ENCODE assay signal across 8 cellular contexts in genomic region chr10:16891375-16892313, GRCh38.
A peak's percentile ranks its signal among the peaks of the same experiment; 100 is the strongest.
DNase-seq lines count a peak whose midpoint lies in the region; ATAC-seq and TF ChIP-seq lines count a peak whose summit lies in the region.

No MANE protein-coding gene starts in this region.

- peak overlapping the region; percentile 41 for H2AFZ ChIP-seq in H9 (ENCODE audit: low read length)

- no peak overlapping the region for H3K18ac ChIP-seq in H9 (ENCODE audit: insufficient read length, low read depth, low read length)

- H3K4me3 ChIP-seq in AG04449 (ENCODE audit: low read depth, low read length): no peak overlapping the region

- ATAC-seq in HG03139 (IDR thresholded peaks at IDR 0.05; ENCODE audit: unreplicated experiment): no peak

- no peak overlapping the region for H4K5ac ChIP-seq in H9 (ENCODE audit: insufficient read length, low read depth, low read length)

- no peak overlapping the region for H2BK120ac ChIP-seq in H9 (ENCODE audit: low read depth, low read length, poor library complexity, severe bottlenecking)

- peak overlapping the region; percentile 64 for H3K9ac ChIP-seq in H9 (ENCODE audit: extremely low read depth, insufficient read length, low read length)

- no peak overlapping the region for H3K4ac ChIP-seq in H9 (ENCODE audit: low read depth, low read length)

- H3K27ac ChIP-seq in H9 (ENCODE audit: insufficient read length, low read depth, low read length): peak overlapping the region; percentile 88

- peak overlapping the region; percentile 4 to 41; a peak in 3 of 5 replicates for H3K4me3 Mint-ChIP-seq in H9

- no peak overlapping the region for H2BK20ac ChIP-seq in H9 (ENCODE audit: low read depth, low read length, poor library complexity, severe bottlenecking)

- H3K36me3 Mint-ChIP-seq in H9 (ENCODE audit: insufficient read depth in 1 of 3, low read depth in 3 of 3): no peaks in the 10 kb centered on the region

- no peak overlapping the region for H3K14ac ChIP-seq in H9 (ENCODE audit: insufficient read depth, low read length)

- H3K56ac ChIP-seq in H9 (ENCODE audit: insufficient read length, low read depth, low read length): no peak overlapping the region

- peak overlapping the region; percentile 1 to 94 (median 66); a peak in 6 of 7 replicates for H3K27ac Mint-ChIP-seq in H9

- H3K79me1 ChIP-seq in H9 (ENCODE audit: insufficient read depth, low read depth, low read length, poor library complexity, severe bottlenecking): no peaks in the 10 kb centered on the region

- H3K23ac ChIP-seq in H9 (ENCODE audit: insufficient read length, low read depth, low read length): no peak overlapping the region

- POLR2A ChIA-PET in AG04449 (lab: Yijun Ruan, JAX): interaction anchor here (0.5 to 1.4 kb wide), 2 partner anchors 43 to 338 kb away, joined by 3 to 4 read pairs; no protein-coding TSS in a partner anchor

- H3K4me1 ChIP-seq in H9 (ENCODE audit: insufficient read depth, low read length): no peaks in the 10 kb centered on the region

- no peaks in the 10 kb centered on the region for H3K9me3 ChIP-seq in H9 (ENCODE audit: control insufficient read depth, low read depth, low read length)

- H3K79me2 ChIP-seq in H9 (ENCODE audit: insufficient read depth, low read length): no peaks in the 10 kb centered on the region

- no peaks in the 10 kb centered on the region for H4K20me1 ChIP-seq in H9 (ENCODE audit: control insufficient read depth, insufficient read depth, insufficient read length)

- H2BK12ac ChIP-seq in H9 (ENCODE audit: insufficient read length, low read depth, low read length): no peak overlapping the region

- H2AK5ac ChIP-seq in H9 (ENCODE audit: insufficient read length, low read length): no peak overlapping the region

- no peaks in the 10 kb centered on the region for H3K27me3 ChIP-seq in H9 (ENCODE audit: insufficient read depth, low read length)

- TF ChIP-seq CTCF in AG04449 (IDR thresholded peaks at IDR 0.05; ENCODE audit: insufficient read depth, low read length, missing control alignments): peak; percentile 24
- TF ChIP-seq CTCF in H9 (conservative IDR thresholded peaks at IDR 0.05): peak; percentile 81

- no peak overlapping the region for H4K91ac ChIP-seq in H9 (ENCODE audit: insufficient read length, low read depth, low read length)

- no peak overlapping the region for H3T11ph ChIP-seq in H9 (ENCODE audit: low read length)

- H4K8ac ChIP-seq in H9 (replicated peaks; ENCODE audit: insufficient read length, low read depth, low read length): no peak overlapping the region

- H3K9me3 Mint-ChIP-seq in H9: peaks cover 0 to 2% of the 10 kb centered on the region in 2 experiments; a peak in 1 of 5 replicates

- H3K27me3 Mint-ChIP-seq in H9 (ENCODE audit: low read depth): no peaks in the 10 kb centered on the region; the same call in 1 of the 2 replicates

- no peak overlapping the region for H2BK5ac ChIP-seq in H9 (ENCODE audit: insufficient read length, low read length)

- no CpG with 5 or more reads among the region's 12 CpGs for WGBS in H9 (ENCODE audit: extremely low coverage, insufficient read length, low lambda C conversion rate)

- DNase-seq in AG04449 (ENCODE audit: low read depth, low spot score) (peak; percentile 75), H9 (peak; percentile 82), SK-N-DZ (ENCODE audit: low spot score) (peak; percentile 39), amniotic epithelial cell (ENCODE audit: low read depth) (peak; percentile 93), iPS-NIHi11 (ENCODE audit: low spot score) (peak; percentile 60), RPMI8226 (no peak)
- DNase-seq in stimulated activated CD4-positive, alpha-beta T cell treated with anti-CD3 and anti-CD28 coated beads, Interleukin-12 subunit alpha, Interleukin-12 subunit beta, amount 100 ng/mL, for 4 hours: peak; percentile 37

- no peaks in the 10 kb centered on the region for H3K23me2 ChIP-seq in H9 (ENCODE audit: insufficient read length, low read depth, low read length, poor library complexity, severe bottlenecking)

- CTCF ChIA-PET in AG04449 (lab: Yijun Ruan, JAX): interaction anchor here (1.0 to 2.0 kb wide), 2 partner anchors 10 to 28 kb away, joined by 3 to 5 read pairs; no protein-coding TSS in a partner anchor

- peak overlapping the region; percentile 45 for H3K4me2 ChIP-seq in H9 (ENCODE audit: insufficient read depth, insufficient read length, low read length)

- peaks cover 6 to 9% of the 10 kb centered on the region in 2 experiments for H3K4me1 Mint-ChIP-seq in H9

- no peak overlapping the region for H2BK15ac ChIP-seq in H9 (ENCODE audit: low read depth, low read length)
